9 cellular contexts compared by ENCODE assay signal in genomic region chr9:94002316-94003140, GRCh38. TPM values are rescaled to one million over a fixed set of nuclear protein-coding genes. Genes with fewer than 3 reads are reported as not detected.
DNase-seq lines count a peak whose midpoint lies in the region; ATAC-seq, FAIRE-seq and TF ChIP-seq lines count a peak whose summit lies in the region.
"Had no signal": no experiment of that assay in that cellular context is flagged by ENCODE, and none has a peak within 500 bp of the region (broad histone marks: within the 10 kb centered on the region; RNA-seq: fewer than 3 reads in every experiment).

No MANE protein-coding gene starts in this region.

- in situ Hi-C loops in astrocyte of the spinal cord (cut with HindIII; ENCODE audit: low sequenced_read_pairs) (no loop called here), HepG2 (cut with HindIII; ENCODE audit: extremely low pct_ligation_motif_present, low pct_unique_long_range_greater_than_20kb) (no loop called here)

- H3K4me1 ChIP-seq in DND-41 (ENCODE audit: insufficient read depth, low read length) (no peaks in the 10 kb centered on the region), HepG2 (ENCODE audit: insufficient read depth, low read length) (peaks cover 10% of the 10 kb centered on the region)

- no peak overlapping the region for H3K27ac ChIP-seq in DND-41 (ENCODE audit: low read length)
- H3K27ac ChIP-seq in HepG2 (ENCODE audit: extremely low read length, insufficient read depth, low read length): no peak overlapping the region

- CTCF ChIA-PET in HepG2 (lab: Yijun Ruan, JAX; ENCODE audit: low intra/inter-chr PET ratio, low total read pairs): interaction anchor here (1.2 to 1.8 kb wide), 3 partner anchors 36 to 320 kb away, joined by 5 to 8 read pairs (median 7); no protein-coding TSS in a partner anchor

- H3K9ac ChIP-seq in DND-41 (ENCODE audit: low read depth, low read length) (no peak overlapping the region), HepG2 (ENCODE audit: insufficient read depth, low read depth, low read length) (no peak overlapping the region)

- H3K4me3 ChIP-seq in DND-41 (ENCODE audit: low read depth in 1 of 2, low read length in 2 of 2) (no peak overlapping the region), astrocyte of the spinal cord (ENCODE audit: low read depth, low read length) (no peak overlapping the region), HepG2 (replicated peaks in 1 of 3; ENCODE audit: insufficient read depth in 1 of 3, low read depth in 2 of 3, low read length in 3 of 3) (no peak overlapping the region)

- H3K36me3 ChIP-seq in DND-41 (ENCODE audit: insufficient read depth, low read length) (no peaks in the 10 kb centered on the region), HepG2 (replicated peaks in 1 of 2; ENCODE audit: control insufficient read depth in 1 of 2, insufficient read depth in 2 of 2, low read length in 2 of 2) (no peaks in the 10 kb centered on the region)

- no peaks in the 10 kb centered on the region for H3K27me3 ChIP-seq in DND-41 (ENCODE audit: insufficient read depth, low read length, poor library complexity)
- peaks cover 0 to 5% of the 10 kb centered on the region in 2 experiments; a peak in 1 of 5 replicates for H3K27me3 ChIP-seq in HepG2 (ENCODE audit: control insufficient read depth in 1 of 2, insufficient read depth in 2 of 2, low read length in 2 of 2)

- WGBS in HepG2 (ENCODE audit: low lambda C conversion rate): 7% methylated on average over 5 of the region's 6 CpGs

- H3K79me2 ChIP-seq in DND-41 (ENCODE audit: insufficient read depth, low read length) (no peaks in the 10 kb centered on the region), HepG2 (ENCODE audit: insufficient read depth, low read length) (no peaks in the 10 kb centered on the region)

- POLR2A ChIA-PET in HepG2 (lab: Yijun Ruan, JAX): no interaction called here

- H4K20me1 ChIP-seq in DND-41 (ENCODE audit: insufficient read depth, low read length) (no peaks in the 10 kb centered on the region), HepG2 (ENCODE audit: insufficient read depth, low read length) (no peaks in the 10 kb centered on the region)

- H3K4me2 ChIP-seq in DND-41 (ENCODE audit: insufficient read depth, low read length) (no peak overlapping the region), HepG2 (ENCODE audit: low read depth, low read length) (no peak overlapping the region)

- DNase-seq in DND-41 (peak; percentile 38), HTR-8/SVneo (ENCODE audit: insufficient read length, low spot score) (peak; percentile 37), NCI-H82 treated with DMSO at 0.1 percent for 48 hours (lab: John Stamatoyannopoulos, UW; ENCODE audit: unreplicated experiment) (peak; percentile 48), astrocyte of the spinal cord (ENCODE audit: low read depth, low spot score) (peak; percentile 57), HepG2 (ENCODE audit: low spot score) (peak; percentile 61)
- DNase-seq: activated B cell treated with CpG ODN at 0.5 μM for 24 hours had no signal

- intact Hi-C loops in HepG2 (cut with micrococcal nuclease; ENCODE audit: unreplicated experiment): loop anchor here (1.0 kb wide), 1 partner anchor 36 kb away; no protein-coding TSS in a partner anchor

- no peak for TF ChIP-seq EP300 in HepG2 (IDR thresholded peaks at IDR 0.05; ENCODE audit: low read depth in 2 of 2, low read length in 2 of 2)
- TF ChIP-seq EP300 in HepG2 (CRISPR knock-in tag; IDR thresholded peaks at IDR 0.05; ENCODE audit: borderline replicate concordance): no peak

- H2AFZ ChIP-seq in DND-41 (ENCODE audit: low read depth, low read length): no peak overlapping the region
- no peak overlapping the region for H2AFZ ChIP-seq in HepG2 (ENCODE audit: low read length)

- no peak for FAIRE-seq in HTR-8/SVneo (lab: Jason Lieb, UNC)
- peak; percentile 76 for FAIRE-seq in HepG2 (lab: Jason Lieb, UNC)

- peak; percentile 69 for TF ChIP-seq CTCF in DND-41 (IDR thresholded peaks at IDR 0.05; ENCODE audit: borderline replicate concordance, extremely low read depth, low read length, poor library complexity, severe bottlenecking)
- TF ChIP-seq CTCF in astrocyte of the spinal cord (IDR thresholded peaks at IDR 0.05; ENCODE audit: low read depth, low read length): peak; percentile 61
- TF ChIP-seq CTCF in HepG2 (CRISPR knock-in tag; IDR thresholded peaks at IDR 0.05): peak; percentile 80

- H3K9me3 ChIP-seq in DND-41 (ENCODE audit: insufficient read depth, low read length, severe bottlenecking) (no peaks in the 10 kb centered on the region), HepG2 (ENCODE audit: low read length) (no peaks in the 10 kb centered on the region)

- peak; percentile 58; the same call in 1 of the 2 replicates for TF ChIP-seq RAD21 in HepG2 (CRISPR knock-in tag; IDR thresholded peaks at IDR 0.05)

- no TSS peak for BruUV-seq in HepG2 (replicated peaks; lab: Mats Ljungman, UMichigan)

- ATAC-seq in DND-41 (ENCODE audit: insufficient read depth, low read depth) (peak; percentile 64), HepG2 (peak; percentile 73), GM18498 (IDR thresholded peaks at IDR 0.05; ENCODE audit: unreplicated experiment) (no peak), HG02571 (IDR thresholded peaks at IDR 0.05; ENCODE audit: unreplicated experiment) (no peak), GM18870 (IDR thresholded peaks at IDR 0.05; ENCODE audit: unreplicated experiment) (no peak)

- no peak for TF ChIP-seq POLR2A in HepG2 (IDR thresholded peaks at IDR 0.05; ENCODE audit: insufficient read depth in 1 of 2, low read depth in 2 of 2, low read length in 2 of 2)

TF ChIP-seq in HepG2, 621 proteins besides CTCF, POLR2A, EP300 and RAD21:
- peak; percentile 83 for TF ChIP-seq SMC3 (IDR thresholded peaks at IDR 0.05; ENCODE audit: low read length)
- peak; percentile 77 for TF ChIP-seq STAG1 (CRISPR knock-in tag; IDR thresholded peaks at IDR 0.05)
- TF ChIP-seq HNF1B (CRISPR knock-in tag; IDR thresholded peaks at IDR 0.05): 0 out of 2 replicates have a peak, but pooled peaks have one; percentile 28
- TF ChIP-seq MEIS1 (CRISPR knock-in tag; IDR thresholded peaks at IDR 0.05; ENCODE audit: borderline replicate concordance): no peak

RNA-seq across cellular contexts. Expression of gene BARX1, which starts 47.4 kb away (rescaled TPM):
- not detected in 2 replicates for total RNA-seq in HepG2 (2016; rRNA removed; fragmentation: Illumina TruSeq; extraction: Trizol)
- not detected in 2 replicates for total RNA-seq in HepG2 (2016; cell fraction: cytosol; rRNA removed; fragmentation: Illumina TruSeq; extraction: Trizol; ENCODE audit: low read depth)
- total RNA-seq in HepG2 (2016; cell fraction: insoluble cytoplasmic fraction; rRNA removed; fragmentation: Illumina TruSeq; extraction: Trizol): not detected in 2 replicates
- total RNA-seq in HepG2 (2016; cell fraction: membrane; rRNA removed; fragmentation: Illumina TruSeq; extraction: Trizol): not detected in 2 replicates
- total RNA-seq in HepG2 (2016; cell fraction: nucleus; rRNA removed; fragmentation: Illumina TruSeq; extraction: Trizol): not detected in 2 replicates
- polyA plus RNA-seq in HepG2 (2011; rRNA removed): not detected in 2 replicates
- not detected in 2 replicates for polyA plus RNA-seq in HepG2 (2011; cell fraction: cytosol; rRNA removed)
- polyA plus RNA-seq in HepG2 (2011; cell fraction: nucleus; rRNA removed): not detected in 2 replicates
- polyA plus RNA-seq in HepG2 (2012): not detected in 2 replicates
- polyA plus RNA-seq in HepG2 (2016; cell fraction: cytosol; fragmentation: Illumina TruSeq; extraction: Trizol; ENCODE audit: low read depth): not detected in 2 replicates
- polyA plus RNA-seq in HepG2 (2016; cell fraction: insoluble cytoplasmic fraction; fragmentation: Illumina TruSeq; extraction: Trizol; ENCODE audit: low read depth): not detected in 2 replicates
- not detected in 2 replicates for polyA plus RNA-seq in HepG2 (2016; cell fraction: membrane; fragmentation: Illumina TruSeq; extraction: Trizol; ENCODE audit: low read depth)
- polyA plus RNA-seq in HepG2 (2016; cell fraction: nucleus; fragmentation: Illumina TruSeq; extraction: Trizol; ENCODE audit: insufficient read depth, low read depth): not detected in 2 replicates
- 0.65 TPM in 1 of 2 replicates, not detected in the other for polyA minus RNA-seq in HepG2 (2011; rRNA and poly(A)+ RNA removed; ENCODE audit: low replicate concordance)
- polyA minus RNA-seq in HepG2 (2011; cell fraction: cytosol; rRNA and poly(A)+ RNA removed): not detected in 2 replicates
- polyA minus RNA-seq in HepG2 (2011; cell fraction: nucleus; rRNA and poly(A)+ RNA removed): not detected in 2 replicates
- total RNA-seq: activated B cell treated with CpG ODN at 0.5 μM for 24 hours had no signal

Comparison
In these comparisons a context has a peak if more than half of its experiments do, and no peak if none do; other contexts are left out.
1. ATAC-seq: peak in DND-41 (single experiment) and HepG2 (single experiment); none in GM18498 (single experiment), HG02571 (single experiment) and GM18870 (single experiment).
2. Peak in every context shown above with its lines, with median percentiles within 50 percentile points of each other: DNase-seq and CTCF ChIP-seq.